In the genomic region with DNA sequence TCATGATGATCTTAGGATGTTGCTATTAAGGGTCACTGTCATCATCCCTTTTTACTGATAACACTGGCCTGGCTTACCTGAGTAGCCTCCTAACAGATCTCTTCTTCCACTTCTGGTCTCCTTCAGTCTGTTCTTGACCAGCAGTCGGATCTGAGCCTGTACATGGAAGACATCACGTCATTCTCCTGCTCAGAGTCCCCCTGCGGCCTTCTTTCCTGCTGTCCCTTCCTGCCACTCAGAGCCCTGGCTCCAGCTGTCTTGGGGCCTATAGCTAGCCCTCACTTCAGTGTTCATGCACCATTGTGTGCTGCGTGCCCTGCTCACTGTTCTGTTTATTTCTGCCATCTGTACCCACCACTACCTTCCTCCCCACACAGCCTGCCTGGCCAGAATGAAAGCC, we compare ENCODE assay signal across 24 cellular contexts. TPM values are rescaled to one million over a fixed set of nuclear protein-coding genes. Genes with fewer than 3 reads are reported as not detected.
A peak's percentile ranks its signal among the peaks of the same experiment; 100 is the strongest.
DNase-seq lines count a peak whose midpoint lies in the region; ATAC-seq, FAIRE-seq and TF ChIP-seq lines count a peak whose summit lies in the region.
"Had no signal": no experiment of that assay in that cellular context is flagged by ENCODE, and none has a peak within 500 bp of the region (broad histone marks: within the 10 kb centered on the region; RNA-seq: fewer than 3 reads in every experiment).

No MANE protein-coding gene starts in this region.

- H3K4me2 ChIP-seq in DND-41 (ENCODE audit: insufficient read depth, low read length) (no peak overlapping the region), astrocyte (ENCODE audit: low read length) (no peak overlapping the region), trophoblast cell (ENCODE audit: low read length) (no peak overlapping the region)

- H3K9ac ChIP-seq in DND-41 (ENCODE audit: low read depth, low read length) (no peak overlapping the region), astrocyte (ENCODE audit: low read length) (no peak overlapping the region), trophoblast cell (ENCODE audit: low read length) (no peak overlapping the region)

- peak overlapping the region; percentile 2 for H2AK5ac ChIP-seq in trophoblast cell (ENCODE audit: low read length)

- FAIRE-seq in astrocyte (lab: Jason Lieb, UNC) = no peak
- FAIRE-seq: GM12891, keratinocyte had no signal

- H3K27ac ChIP-seq in DND-41 (ENCODE audit: low read length) = 0 out of 2 replicates have a peak overlapping the region, but pooled peaks have one; percentile 19
- no peak overlapping the region for H3K27ac ChIP-seq in astrocyte (ENCODE audit: low read depth, low read length)
- H3K27ac ChIP-seq in trophoblast cell (ENCODE audit: low read depth, low read length) = no peak overlapping the region
- H3K27ac ChIP-seq: C4-2B, dorsolateral prefrontal cortex had no signal

- H3K14ac ChIP-seq in trophoblast cell (ENCODE audit: low read length) = no peak overlapping the region

- H3K27me3 ChIP-seq in DND-41 (ENCODE audit: insufficient read depth, low read length, poor library complexity) (no peaks in the 10 kb centered on the region), astrocyte (ENCODE audit: insufficient read depth, low read length) (no peaks in the 10 kb centered on the region), trophoblast cell (ENCODE audit: insufficient read depth, low read length) (no peaks in the 10 kb centered on the region)
- H3K27me3 ChIP-seq: dorsolateral prefrontal cortex had no signal

- no peak overlapping the region for H2BK5ac ChIP-seq in trophoblast cell (ENCODE audit: low read depth, low read length, poor library complexity)

- H4K20me1 ChIP-seq in DND-41 (ENCODE audit: insufficient read depth, low read length) (peaks cover 18% of the 10 kb centered on the region), astrocyte (ENCODE audit: insufficient read depth, low read length) (peaks cover 70% of the 10 kb centered on the region)

- H3K23ac ChIP-seq in trophoblast cell (ENCODE audit: low read length) = no peak overlapping the region

- H3K18ac ChIP-seq in trophoblast cell (ENCODE audit: low read length) = no peak overlapping the region

- H3K79me2 ChIP-seq in DND-41 (ENCODE audit: insufficient read depth, low read length) (peaks cover 68% of the 10 kb centered on the region), astrocyte (ENCODE audit: insufficient read depth, low read length) (peaks cover 73% of the 10 kb centered on the region), trophoblast cell (ENCODE audit: control insufficient read depth, insufficient read depth, low read length, poor library complexity) (no peaks in the 10 kb centered on the region)

- no peak for ATAC-seq in activated naive CD4-positive, alpha-beta T cell treated with anti-CD3 and anti-CD28 coated beads, Interleukin-2, amount 50 U/mL, for 72 hours
- ATAC-seq in DND-41 (ENCODE audit: insufficient read depth, low read depth) = no peak
- no peak for ATAC-seq in GM19452 (IDR thresholded peaks at IDR 0.05; ENCODE audit: unreplicated experiment)
- ATAC-seq: Right ventricle myocardium inferior had no signal

- H2AFZ ChIP-seq in DND-41 (ENCODE audit: low read depth, low read length) (no peak overlapping the region), astrocyte (ENCODE audit: low read depth, low read length) (no peak overlapping the region), trophoblast cell (ENCODE audit: insufficient read depth, low read length, poor library complexity) (no peak overlapping the region)

- intact Hi-C loops in activated naive CD4-positive, alpha-beta T cell treated with anti-CD3 and anti-CD28 coated beads for 36 hours (cut with micrococcal nuclease) = loop anchor here (10.0 kb wide), 1 partner anchor 1068 kb away; the partner anchor contains the start of gene TRAPPC10

- no peak for TF ChIP-seq CTCF in DND-41 (IDR thresholded peaks at IDR 0.05; ENCODE audit: borderline replicate concordance, extremely low read depth, low read length, poor library complexity, severe bottlenecking)
- TF ChIP-seq CTCF in astrocyte (IDR thresholded peaks at IDR 0.05; ENCODE audit: insufficient read depth, low read depth, low read length) = no peak

- DNase-seq in activated naive CD4-positive, alpha-beta T cell treated with anti-CD3 and anti-CD28 coated beads for 36 hours = no peak
- DNase-seq in activated naive CD4-positive, alpha-beta T cell treated with anti-CD3 and anti-CD28 coated beads, Interleukin-2, amount 50 U/mL, for 72 hours (ENCODE audit: low spot score in 2 of 2) = no peak
- DNase-seq in DND-41 (no peak), astrocyte (ENCODE audit: low read depth) (no peak), trophoblast cell (no peak), KBM-7 (no peak), middle frontal gyrus (ENCODE audit: extremely low spot score, low spot score) (no peak)
- DNase-seq: amniotic stem cell; dorsolateral prefrontal cortex; erythroblast; foreskin melanocyte; HFFc6; hypothalamus; NCI-H1436 treated with DMSO at 0.1 percent for 48 hours; NCI-H2171; NCI-H69; occipital lobe; OCI-M1; stimulated activated CD4-positive, alpha-beta T cell treated with anti-CD3 and anti-CD28 coated beads, Interleukin-12 subunit alpha, Interleukin-12 subunit beta, amount 100 ng/mL, for 4 hours had no signal

- in situ Hi-C loops in KBM-7 (cut with MboI; ENCODE audit: low pct_unique_long_range_greater_than_20kb, low sequenced_read_pairs) = no loop called here

- peaks cover 7% of the 10 kb centered on the region for H3K36me3 Mint-ChIP-seq in activated naive CD4-positive, alpha-beta T cell treated with anti-CD3 and anti-CD28 coated beads for 36 hours (ENCODE audit: low read depth)
- peaks cover 9 to 10% of the 10 kb centered on the region in 2 donors for H3K36me3 Mint-ChIP-seq in activated naive CD4-positive, alpha-beta T cell treated with anti-CD3 and anti-CD28 coated beads, Interleukin-2, amount 50 U/mL, for 72 hours
- H3K36me3 Mint-ChIP-seq in astrocyte (ENCODE audit: low read depth, unreplicated experiment) = peaks cover 6% of the 10 kb centered on the region

- H3K9me3 ChIP-seq in DND-41 (ENCODE audit: insufficient read depth, low read length, severe bottlenecking) (no peaks in the 10 kb centered on the region), astrocyte (ENCODE audit: insufficient read depth, low read depth, low read length) (no peaks in the 10 kb centered on the region), trophoblast cell (ENCODE audit: insufficient read depth, low read depth, low read length) (no peaks in the 10 kb centered on the region)

- H3K4ac ChIP-seq in trophoblast cell (ENCODE audit: low read depth, low read length) = no peak overlapping the region

- peak overlapping the region; percentile 1 for H3K27ac Mint-ChIP-seq in activated naive CD4-positive, alpha-beta T cell treated with anti-CD3 and anti-CD28 coated beads for 36 hours
- H3K27ac Mint-ChIP-seq in activated naive CD4-positive, alpha-beta T cell treated with anti-CD3 and anti-CD28 coated beads, Interleukin-2, amount 50 U/mL, for 72 hours = no peak overlapping the region
- no peak overlapping the region for H3K27ac Mint-ChIP-seq in astrocyte (ENCODE audit: unreplicated experiment)
- H3K27ac Mint-ChIP-seq: HFFc6 had no signal

- H4K91ac ChIP-seq in trophoblast cell (ENCODE audit: low read depth, low read length) = no peak overlapping the region

- CTCF ChIA-PET in activated naive CD4-positive, alpha-beta T cell treated with anti-CD3 and anti-CD28 coated beads for 36 hours (lab: Charles Lee) = interaction anchor here (2.5 kb wide), 1 partner anchor 45 kb away, joined by 8 read pairs; no protein-coding TSS in a partner anchor

- H3K27me3 Mint-ChIP-seq in activated naive CD4-positive, alpha-beta T cell treated with anti-CD3 and anti-CD28 coated beads for 36 hours (ENCODE audit: low read depth) = no peaks in the 10 kb centered on the region
- no peaks in the 10 kb centered on the region for H3K27me3 Mint-ChIP-seq in astrocyte (ENCODE audit: low read depth, unreplicated experiment)

- no peak overlapping the region for H3K4me3 Mint-ChIP-seq in activated naive CD4-positive, alpha-beta T cell treated with anti-CD3 and anti-CD28 coated beads for 36 hours
- H3K4me3 Mint-ChIP-seq in astrocyte (ENCODE audit: unreplicated experiment) = peak overlapping the region; percentile 18
- H3K4me3 Mint-ChIP-seq: HFFc6 had no signal

- H3K4me3 ChIP-seq in DND-41 (ENCODE audit: low read depth in 1 of 2, low read length in 2 of 2) (no peak overlapping the region), astrocyte (ENCODE audit: insufficient read depth, low read depth, low read length) (no peak overlapping the region), trophoblast cell (ENCODE audit: low read depth, low read length) (no peak overlapping the region)
- H3K4me3 ChIP-seq: dorsolateral prefrontal cortex had no signal

- peaks cover 2% of the 10 kb centered on the region for H3K79me1 ChIP-seq in trophoblast cell (ENCODE audit: low read length)

- H3K4me1 ChIP-seq in DND-41 (ENCODE audit: insufficient read depth, low read length) (peaks cover 84% of the 10 kb centered on the region), astrocyte (ENCODE audit: insufficient read depth, low read length) (peaks cover 13% of the 10 kb centered on the region), trophoblast cell (ENCODE audit: control insufficient read depth in 1 of 2, insufficient read depth in 2 of 2, low read length in 2 of 2) (peaks cover 12 to 25% of the 10 kb centered on the region in 2 experiments)

- H3K36me3 ChIP-seq in DND-41 (ENCODE audit: insufficient read depth, low read length) = peaks cover 4% of the 10 kb centered on the region; the same call in 1 of the 2 replicates
- H3K36me3 ChIP-seq in astrocyte (ENCODE audit: insufficient read depth, low read length) = no peaks in the 10 kb centered on the region
- peaks cover 0 to 2% of the 10 kb centered on the region in 2 experiments for H3K36me3 ChIP-seq in trophoblast cell (ENCODE audit: control insufficient read depth in 1 of 2, insufficient read depth in 2 of 2, low read length in 2 of 2)

- no peak overlapping the region for H2BK120ac ChIP-seq in trophoblast cell (ENCODE audit: insufficient read depth, low read length, poor library complexity)

- peaks cover 100% of the 10 kb centered on the region for H3K4me1 Mint-ChIP-seq in activated naive CD4-positive, alpha-beta T cell treated with anti-CD3 and anti-CD28 coated beads for 36 hours (ENCODE audit: low read depth)
- H3K4me1 Mint-ChIP-seq in astrocyte (ENCODE audit: low read depth, unreplicated experiment) = peaks cover 20% of the 10 kb centered on the region

- no peak overlapping the region for H4K12ac ChIP-seq in trophoblast cell (ENCODE audit: low read depth, low read length)

- no peak overlapping the region for H2BK12ac ChIP-seq in trophoblast cell (ENCODE audit: low read length)

- no peaks in the 10 kb centered on the region for H3K9me3 Mint-ChIP-seq in activated naive CD4-positive, alpha-beta T cell treated with anti-CD3 and anti-CD28 coated beads for 36 hours
- H3K9me3 Mint-ChIP-seq in activated naive CD4-positive, alpha-beta T cell treated with anti-CD3 and anti-CD28 coated beads, Interleukin-2, amount 50 U/mL, for 72 hours = peaks cover 0 to 6% of the 10 kb centered on the region in 2 donors
- no peaks in the 10 kb centered on the region for H3K9me3 Mint-ChIP-seq in astrocyte (ENCODE audit: unreplicated experiment)
- H3K9me3 Mint-ChIP-seq: HFFc6 had no signal

- H4K8ac ChIP-seq in trophoblast cell (ENCODE audit: low read depth, low read length) = no peak overlapping the region

- WGBS in trophoblast cell (ENCODE audit: extremely low coverage, insufficient coverage, insufficient read length) = no CpG with 5 or more reads among the region's 4 CpGs

RNA-seq across cellular contexts. Expression of gene ADARB1, which starts 8.3 kb away (rescaled TPM):
- total RNA-seq in activated naive CD4-positive, alpha-beta T cell treated with anti-CD3 and anti-CD28 coated beads for 36 hours = 10 to 100 TPM; 30.1 to 33.3 TPM
- total RNA-seq in activated naive CD4-positive, alpha-beta T cell treated with anti-CD3 and anti-CD28 coated beads, Interleukin-2, amount 50 U/mL, for 72 hours = 10 to 100 TPM; 24.4 to 37.4 TPM
- 18.4 and 25.8 TPM in 2 replicates for total RNA-seq in astrocyte
- polyA plus RNA-seq in trophoblast cell (2013) = 12.9 and 14.2 TPM in 2 replicates
